Comparison of ENCODE assay signal across 19 cellular contexts in the genomic region with DNA sequence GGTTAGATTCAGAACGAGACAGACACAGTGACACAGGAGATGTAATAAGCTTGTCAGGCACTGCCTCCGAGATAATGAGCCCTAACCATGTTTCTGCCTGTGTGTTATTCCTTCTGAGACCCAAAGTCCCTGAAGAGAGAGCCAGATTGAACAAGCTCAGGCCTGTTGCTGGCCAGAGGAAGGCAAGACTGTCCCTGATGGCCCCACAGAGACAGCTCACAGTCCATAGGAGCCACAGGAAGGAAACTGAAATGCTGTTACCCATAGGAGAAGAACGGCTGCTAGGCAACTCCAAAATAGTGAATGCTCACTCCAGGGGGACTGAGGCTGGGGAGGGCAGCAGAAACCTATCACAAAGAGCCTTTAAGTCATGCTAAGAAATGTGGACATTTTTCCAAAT. TPM values are rescaled to one million over a fixed set of nuclear protein-coding genes. Genes with fewer than 3 reads are reported as not detected.
DNase-seq lines count a peak whose midpoint lies in the region; ATAC-seq, FAIRE-seq and TF ChIP-seq lines count a peak whose summit lies in the region.
"Had no signal": no experiment of that assay in that cellular context is flagged by ENCODE, and none has a peak within 500 bp of the region (broad histone marks: within the 10 kb centered on the region; RNA-seq: fewer than 3 reads in every experiment).

No MANE protein-coding gene starts in this region.

- H2BK15ac ChIP-seq in H9 (ENCODE audit: low read depth, low read length), result no peak overlapping the region

- FAIRE-seq in small intestine (lab: Jason Lieb, UNC), result no peak
- FAIRE-seq: GM12878 had no signal

- H3K9ac ChIP-seq in H9 (ENCODE audit: extremely low read depth, insufficient read length, low read length), result no peak overlapping the region

- no peak overlapping the region for H4K8ac ChIP-seq in H9 (replicated peaks; ENCODE audit: insufficient read length, low read depth, low read length)

- no peaks in the 10 kb centered on the region; a peak in 1 of 7 replicates for H3K36me3 Mint-ChIP-seq in H9 (ENCODE audit: insufficient read depth in 1 of 3, low read depth in 3 of 3)
- H3K36me3 Mint-ChIP-seq in T-helper 17 cell (ENCODE audit: low read depth), result peaks cover 4% of the 10 kb centered on the region
- no peaks in the 10 kb centered on the region for H3K36me3 Mint-ChIP-seq in glutamatergic neuron (ENCODE audit: unreplicated experiment)

- no peak overlapping the region for H3K4ac ChIP-seq in H9 (ENCODE audit: low read depth, low read length)

- H3K4me3 Mint-ChIP-seq in H9 (no peak overlapping the region), T-helper 17 cell (peak overlapping the region; percentile 49), glutamatergic neuron (ENCODE audit: unreplicated experiment) (peak overlapping the region; percentile 16)

- peaks cover 12 to 18% of the 10 kb centered on the region in 2 experiments for H3K4me1 Mint-ChIP-seq in H9
- peaks cover 2% of the 10 kb centered on the region for H3K4me1 Mint-ChIP-seq in T-helper 17 cell
- H3K4me1 Mint-ChIP-seq in glutamatergic neuron (ENCODE audit: low read depth, unreplicated experiment), result peaks cover 8% of the 10 kb centered on the region

- no peak overlapping the region for H3K18ac ChIP-seq in H9 (ENCODE audit: insufficient read length, low read depth, low read length)

- no peaks in the 10 kb centered on the region for H3K79me2 ChIP-seq in H9 (ENCODE audit: insufficient read depth, low read length)

- no peak overlapping the region for H2BK20ac ChIP-seq in H9 (ENCODE audit: low read depth, low read length, poor library complexity, severe bottlenecking)

- no peak overlapping the region for H2BK12ac ChIP-seq in H9 (ENCODE audit: insufficient read length, low read depth, low read length)

- no peak overlapping the region for H3K27ac ChIP-seq in H9 (ENCODE audit: insufficient read length, low read depth, low read length)
- no peak overlapping the region for H3K27ac ChIP-seq in small intestine (ENCODE audit: low read depth in 1 of 2, low read length in 1 of 2)
- H3K27ac ChIP-seq: SJSA1 had no signal

- no peak overlapping the region for H3K23ac ChIP-seq in H9 (ENCODE audit: insufficient read length, low read depth, low read length)

- no peaks in the 10 kb centered on the region for H3K79me1 ChIP-seq in H9 (ENCODE audit: insufficient read depth, low read depth, low read length, poor library complexity, severe bottlenecking)

- no peak overlapping the region for H4K91ac ChIP-seq in H9 (ENCODE audit: insufficient read length, low read depth, low read length)

- no peaks in the 10 kb centered on the region for H4K20me1 ChIP-seq in H9 (ENCODE audit: control insufficient read depth, insufficient read depth, insufficient read length)

- TF ChIP-seq CTCF in H9 (conservative IDR thresholded peaks at IDR 0.05) (no peak), glutamatergic neuron (IDR thresholded peaks at IDR 0.05; ENCODE audit: partially characterized antibody, unreplicated experiment) (no peak)

- H3K4me2 ChIP-seq in H9 (ENCODE audit: insufficient read depth, insufficient read length, low read length), result no peak overlapping the region

- H2BK120ac ChIP-seq in H9 (ENCODE audit: low read depth, low read length, poor library complexity, severe bottlenecking), result no peak overlapping the region

- H3T11ph ChIP-seq in H9 (ENCODE audit: low read length), result no peak overlapping the region

- H3K27ac Mint-ChIP-seq in H9 (0 out of 7 replicates have a peak overlapping the region, but pooled peaks have one; percentile 5 to 25 (median 16)), T-helper 17 cell (no peak overlapping the region), glutamatergic neuron (ENCODE audit: unreplicated experiment) (peak overlapping the region; percentile 71)

- no peak overlapping the region for H3K14ac ChIP-seq in H9 (ENCODE audit: insufficient read depth, low read length)

- no peaks in the 10 kb centered on the region for H3K9me3 ChIP-seq in H9 (ENCODE audit: control insufficient read depth, low read depth, low read length)
- no peaks in the 10 kb centered on the region for H3K9me3 ChIP-seq in T-helper 17 cell (ENCODE audit: control insufficient read depth, low read length, poor library complexity, severe bottlenecking)
- no peaks in the 10 kb centered on the region for H3K9me3 ChIP-seq in neuron (ENCODE audit: low read length)
- H3K9me3 ChIP-seq in small intestine (ENCODE audit: control insufficient read depth, low read depth), result no peaks in the 10 kb centered on the region
- H3K9me3 ChIP-seq: Caco-2, MG63, SJSA1 had no signal

- H3K56ac ChIP-seq in H9 (ENCODE audit: insufficient read length, low read depth, low read length), result no peak overlapping the region

- no peaks in the 10 kb centered on the region; the same call in 1 of the 2 replicates for H3K4me1 ChIP-seq in H9 (ENCODE audit: insufficient read depth, low read length)
- peaks cover 9% of the 10 kb centered on the region for H3K4me1 ChIP-seq in neuron (ENCODE audit: insufficient read depth, low read length)
- H3K4me1 ChIP-seq in small intestine (ENCODE audit: control insufficient read depth in 2 of 2, insufficient read depth in 1 of 2, low read depth in 1 of 2, low read length in 1 of 2), result no peaks in the 10 kb centered on the region
- H3K4me1 ChIP-seq: SJSA1 had no signal

- H3K4me3 ChIP-seq in neuron (ENCODE audit: low read length) (no peak overlapping the region), small intestine (ENCODE audit: low read depth in 1 of 2, low read length in 2 of 2) (no peak overlapping the region)
- H3K4me3 ChIP-seq: GM12878, MG63, SJSA1 had no signal

- no peaks in the 10 kb centered on the region for H3K9me3 Mint-ChIP-seq in H9
- peaks cover 3% of the 10 kb centered on the region for H3K9me3 Mint-ChIP-seq in glutamatergic neuron (ENCODE audit: unreplicated experiment)

- H3K27me3 Mint-ChIP-seq in H9 (ENCODE audit: low read depth) (no peaks in the 10 kb centered on the region; the same call in 1 of the 2 replicates), T-helper 17 cell (peaks cover 52% of the 10 kb centered on the region), glutamatergic neuron (ENCODE audit: unreplicated experiment) (no peaks in the 10 kb centered on the region)

- no peak overlapping the region for H2AK5ac ChIP-seq in H9 (ENCODE audit: insufficient read length, low read length)

- H3K36me3 ChIP-seq in neuron (ENCODE audit: insufficient read depth, low read length), result no peaks in the 10 kb centered on the region
- no peaks in the 10 kb centered on the region for H3K36me3 ChIP-seq in small intestine (ENCODE audit: control insufficient read depth in 2 of 2, insufficient read depth in 2 of 2, low read length in 2 of 2)
- H3K36me3 ChIP-seq: MG63, SJSA1 had no signal

- no peak for ATAC-seq in T-helper 17 cell
- ATAC-seq: GM12878 had no signal

- H2AFZ ChIP-seq in H9 (ENCODE audit: low read length) (no peak overlapping the region), neuron (ENCODE audit: low read depth, low read length) (peak overlapping the region; percentile 42)

- whole genome bisulfite sequencing in H9 (ENCODE audit: extremely low coverage, insufficient read length, low lambda C conversion rate), result no CpG with 5 or more reads among the region's 3 CpGs
- 59 to 73% (median 70%) methylated on average over 3 of the region's 3 CpGs for WGBS in small intestine, 3 donors

- no peaks in the 10 kb centered on the region for H3K27me3 ChIP-seq in H9 (ENCODE audit: insufficient read depth, low read length)
- H3K27me3 ChIP-seq in neuron (ENCODE audit: insufficient read depth, low read length), result no peaks in the 10 kb centered on the region
- no peaks in the 10 kb centered on the region for H3K27me3 ChIP-seq in small intestine (ENCODE audit: control insufficient read depth in 2 of 2, insufficient read depth in 2 of 2, low read length in 2 of 2)
- H3K27me3 ChIP-seq: MG63, SJSA1 had no signal

- no peak overlapping the region for H2BK5ac ChIP-seq in H9 (ENCODE audit: insufficient read length, low read length)

- no peaks in the 10 kb centered on the region for H3K23me2 ChIP-seq in H9 (ENCODE audit: insufficient read length, low read depth, low read length, poor library complexity, severe bottlenecking)

- no peak overlapping the region for H4K5ac ChIP-seq in H9 (ENCODE audit: insufficient read length, low read depth, low read length)

- DNase-seq in H9 (peak; percentile 39), T-helper 17 cell (no peak), glutamatergic neuron (peak; percentile 31), EL (no peak), small intestine (no peak), DMS153 treated with DMSO at 0.1 percent for 48 hours (lab: John Stamatoyannopoulos, UW; ENCODE audit: unreplicated experiment) (no peak), activated gamma-delta T cell treated with Interleukin-2 at 50 U/mL for 16 hours (no peak)
- DNase-seq: Caco-2; DMS79; KG1; MG63; NCI-H1092 treated with DMSO at 0.1 percent for 48 hours; NCI-H1694 treated with DMSO at 0.1 percent for 48 hours; NCI-H446 treated with DMSO at 0.1 percent for 48 hours; NK-92 treated with Interleukin-12 subunit alpha and Interleukin-12 subunit beta, amount 100 ng/mL, for 24 hours; OCI-M1 had no signal

RNA-seq across cellular contexts. Expression of a gene that starts 31.8 kb away (rescaled TPM):
- 8.7 and 9.1 TPM in 2 replicates for total RNA-seq in H9 (2021)
- 1 to 10 TPM; 4.2 to 6.1 TPM for total RNA-seq in T-helper 17 cell
- total RNA-seq in glutamatergic neuron (ENCODE audit: unreplicated experiment), result 4.8 TPM
- 1 to 10 TPM in 2 of 3 donors, under 1 TPM in 1; 0.81 to 4.6 (median 1.3) TPM for polyA plus RNA-seq in small intestine

Comparison
In these comparisons a context has a peak if more than half of its experiments do, and no peak if none do; other contexts are left out.
1. DNase-seq: peak in H9 (single experiment) and glutamatergic neuron (single experiment); none in T-helper 17 cell (0 of 3), EL (single experiment), small intestine (single experiment), DMS153 treated with DMSO at 0.1 percent for 48 hours (single experiment) and activated gamma-delta T cell treated with Interleukin-2 at 50 U/mL for 16 hours (single experiment).
2. H3K4me3 Mint-ChIP-seq: peak in T-helper 17 cell (single experiment) and glutamatergic neuron (single experiment); none in H9 (0 of 2).